Comparison of ENCODE assay signal across 24 cellular contexts in the genomic region with DNA sequence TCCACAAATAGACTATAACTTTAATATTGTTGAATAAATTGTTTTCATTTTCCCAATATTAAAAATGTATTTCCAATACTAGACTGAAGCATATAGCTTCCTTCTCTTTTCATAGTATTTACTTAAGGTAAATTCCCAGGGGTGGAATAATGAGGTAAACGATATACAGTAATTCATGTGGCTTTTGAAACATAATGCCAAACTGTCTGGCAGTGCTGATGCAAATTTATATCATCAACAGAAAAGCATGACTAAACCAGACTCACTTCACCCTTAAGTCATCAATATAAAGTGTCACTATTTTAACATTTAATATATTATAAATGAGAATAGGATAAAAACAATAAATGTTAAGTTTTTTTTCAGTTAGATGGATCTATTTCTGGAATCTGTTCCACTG. TPM values are rescaled to one million over a fixed set of nuclear protein-coding genes. Genes with fewer than 3 reads are reported as not detected.
DNase-seq lines count a peak whose midpoint lies in the region; ATAC-seq and TF ChIP-seq lines count a peak whose summit lies in the region.
"Had no signal": no experiment of that assay in that cellular context is flagged by ENCODE, and none has a peak within 500 bp of the region (broad histone marks: within the 10 kb centered on the region; RNA-seq: fewer than 3 reads in every experiment).

No MANE protein-coding gene starts in this region.

- no peak for TF ChIP-seq CTCF in fibroblast of the aortic adventitia (IDR thresholded peaks at IDR 0.05; ENCODE audit: insufficient read depth, low read length)
- TF ChIP-seq CTCF in GM10266 (IDR thresholded peaks at IDR 0.05; ENCODE audit: control insufficient read depth, insufficient read depth, low read depth, missing control alignments), result no peak

- ATAC-seq in SK-N-SH treated with all-trans-retinoic acid at 6 μM for 48 hours (peak; percentile 44; the same call in 1 of the 3 replicates), GM21390 (IDR thresholded peaks at IDR 0.05; ENCODE audit: unreplicated experiment) (no peak)
- ATAC-seq: activated CD4-positive, alpha-beta T cell treated with anti-CD3 and anti-CD28 coated beads for 36 hours had no signal

- H3K4me3 ChIP-seq in fibroblast of the aortic adventitia (ENCODE audit: low read depth, low read length), result no peak overlapping the region
- H3K4me3 ChIP-seq: dorsolateral prefrontal cortex, smooth muscle cell, stomach, thyroid gland had no signal

- peak in 2 of 3 experiments; percentile 6 to 25 for DNase-seq in NCI-H1417 (lab: John Stamatoyannopoulos, UW)
- DNase-seq in NCI-H1417 treated with DMSO at 0.1 percent for 48 hours (lab: John Stamatoyannopoulos, UW), result no peak
- DNase-seq in NCI-H2107 treated with DMSO at 0.1 percent for 48 hours (lab: John Stamatoyannopoulos, UW; ENCODE audit: unreplicated experiment), result peak; percentile 69
- peak; percentile 22 for DNase-seq in fibroblast of the aortic adventitia (ENCODE audit: low read depth)
- no peak for DNase-seq in GM10266 (ENCODE audit: extremely low spot score)
- no peak for DNase-seq in hepatic stellate cell (ENCODE audit: low spot score)
- DNase-seq: 8988T; activated CD4-positive, alpha-beta T cell treated with anti-CD3 and anti-CD28 coated beads for 36 hours; activated gamma-delta T cell; activated naive CD8-positive, alpha-beta T cell treated with anti-CD3 and anti-CD28 coated beads, Interleukin-2, amount 10 ng/mL, durations not matched to agents 7 days and 5 days; activated T-cell treated with anti-CD3 and anti-CD28 coated beads, Interleukin-2, amount 50 U/mL, for 1 hour; CD4-positive, CD25-positive, alpha-beta regulatory T cell; cerebellar nuclear complex; dorsolateral prefrontal cortex; head of caudate nucleus; NCI-H1105; Right ventricle myocardium superior; stimulated activated CD4-positive, alpha-beta T cell treated with anti-CD3 and anti-CD28 coated beads, Interleukin-1b, Interleukin-23, amount 100 ng/mL, for 48 hours; stimulated activated CD8-positive, alpha-beta memory T cell treated with anti-CD3 and anti-CD28 coated beads, Interleukin-4, amount 100 ng/mL, for 48 hours; stomach; thyroid gland had no signal

TF ChIP-seq in SK-N-SH treated with all-trans-retinoic acid at 6 μM for 48 hours, 23 proteins besides CTCF, POLR2A, EP300 and RAD21:
- no peak for TF ChIP-seq ARNTL (CRISPR knock-in tag; IDR thresholded peaks at IDR 0.05; ENCODE audit: borderline replicate concordance, low read depth)
- TF ChIP-seq CSDC2 (CRISPR knock-in tag; IDR thresholded peaks at IDR 0.05), result no peak
- no peak for TF ChIP-seq RARB (CRISPR knock-in tag; IDR thresholded peaks at IDR 0.05)
- TF ChIP-seq ZNF8 (CRISPR knock-in tag; IDR thresholded peaks at IDR 0.05), result no peak
- TF ChIP-seq, protein P1, sequence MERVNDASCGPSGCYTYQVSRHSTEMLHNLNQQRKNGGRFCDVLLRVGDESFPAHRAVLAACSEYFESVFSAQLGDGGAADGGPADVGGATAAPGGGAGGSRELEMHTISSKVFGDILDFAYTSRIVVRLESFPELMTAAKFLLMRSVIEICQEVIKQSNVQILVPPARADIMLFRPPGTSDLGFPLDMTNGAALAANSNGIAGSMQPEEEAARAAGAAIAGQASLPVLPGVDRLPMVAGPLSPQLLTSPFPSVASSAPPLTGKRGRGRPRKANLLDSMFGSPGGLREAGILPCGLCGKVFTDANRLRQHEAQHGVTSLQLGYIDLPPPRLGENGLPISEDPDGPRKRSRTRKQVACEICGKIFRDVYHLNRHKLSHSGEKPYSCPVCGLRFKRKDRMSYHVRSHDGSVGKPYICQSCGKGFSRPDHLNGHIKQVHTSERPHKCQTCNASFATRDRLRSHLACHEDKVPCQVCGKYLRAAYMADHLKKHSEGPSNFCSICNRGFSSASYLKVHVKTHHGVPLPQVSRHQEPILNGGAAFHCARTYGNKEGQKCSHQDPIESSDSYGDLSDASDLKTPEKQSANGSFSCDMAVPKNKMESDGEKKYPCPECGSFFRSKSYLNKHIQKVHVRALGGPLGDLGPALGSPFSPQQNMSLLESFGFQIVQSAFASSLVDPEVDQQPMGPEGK (CRISPR knock-in tag; IDR thresholded peaks at IDR 0.05; ENCODE audit: borderline replicate concordance), result no peak

RNA-seq across cellular contexts. Expression of a gene that starts 13.6 kb away (rescaled TPM):
- total RNA-seq in fibroblast of the aortic adventitia (ENCODE audit: low replicate concordance), result 8.2 and 21.7 TPM in 2 replicates

RNA-seq across cellular contexts. Expression of a gene that starts 13.9 kb away (rescaled TPM):
- total RNA-seq in fibroblast of the aortic adventitia (ENCODE audit: low replicate concordance), result 20.8 and 22.4 TPM in 2 replicates

Comparison
In these comparisons a context has a peak if more than half of its experiments do, and no peak if none do; other contexts are left out.
1. DNase-seq: peak in NCI-H1417 (2 of 3), NCI-H2107 treated with DMSO at 0.1 percent for 48 hours (single experiment) and fibroblast of the aortic adventitia (single experiment); none in NCI-H1417 treated with DMSO at 0.1 percent for 48 hours (single experiment), GM10266 (single experiment) and hepatic stellate cell (single experiment).